Comparison of ENCODE assay signal across 7 cellular contexts in the genomic region with DNA sequence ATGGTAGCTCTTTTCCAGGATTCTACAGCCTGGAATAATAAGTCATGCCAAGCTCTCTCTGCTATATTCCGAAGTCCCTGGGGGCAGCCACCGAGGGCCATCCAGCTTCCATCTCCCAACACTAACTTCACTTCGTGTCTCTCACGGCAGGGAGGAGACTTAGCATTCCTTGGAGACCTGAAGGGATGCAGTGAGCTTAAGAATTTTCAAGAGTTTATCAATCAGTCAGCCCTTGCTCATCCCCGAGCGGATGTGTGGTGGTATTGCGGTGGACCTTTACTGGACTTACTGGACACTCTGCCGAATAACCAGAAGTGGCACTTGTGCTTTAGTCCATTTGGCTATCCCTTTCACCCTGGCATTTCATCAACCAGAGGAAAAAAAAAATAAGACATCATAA.
A peak's percentile ranks its signal among the peaks of the same experiment; 100 is the strongest.
DNase-seq lines count a peak whose midpoint lies in the region; FAIRE-seq and TF ChIP-seq lines count a peak whose summit lies in the region.
"Not testable (repeated sequence)": the region's sequence is repeated elsewhere in the genome, so short reads cannot be mapped to it uniquely, and the experiment has no call there.

No MANE protein-coding gene starts in this region.

- H4K91ac ChIP-seq in mesenchymal stem cell (ENCODE audit: low read length) = not testable (repeated sequence)

- DNase-seq in Caki2 (ENCODE audit: low read depth) (peak; percentile 72), HK-2 (ENCODE audit: unreplicated experiment) (peak; percentile 2), RCC 7860 (ENCODE audit: low spot score) (peak; percentile 61), astrocyte (ENCODE audit: low read depth) (peak; percentile 31), glomerular visceral epithelial cell (ENCODE audit: extremely low spot score) (peak; percentile 82), non-pigmented ciliary epithelial cell (ENCODE audit: low read depth) (peak; percentile 0)
- DNase-seq in mesenchymal stem cell = not testable (repeated sequence)

- WGBS in mesenchymal stem cell = 87% methylated on average over 5 of the region's 8 CpGs

- not testable (repeated sequence) for H2BK12ac ChIP-seq in mesenchymal stem cell (ENCODE audit: low read length in 2 of 2)

- not testable (repeated sequence) for H3K4me3 ChIP-seq in astrocyte (ENCODE audit: insufficient read depth, low read depth, low read length); mesenchymal stem cell (ENCODE audit: insufficient read depth in 1 of 2, low read depth in 1 of 2, low read length in 2 of 2)

- H3K27ac ChIP-seq in astrocyte (ENCODE audit: low read depth, low read length); mesenchymal stem cell (ENCODE audit: low read length, poor library complexity, severe bottlenecking): not testable (repeated sequence)

- not testable (repeated sequence) for H3K23ac ChIP-seq in mesenchymal stem cell (ENCODE audit: low read length in 2 of 2)

- not testable (repeated sequence) for H3K36me3 Mint-ChIP-seq in astrocyte (ENCODE audit: low read depth, unreplicated experiment)

- not testable (repeated sequence) for H3K4me1 Mint-ChIP-seq in astrocyte (ENCODE audit: low read depth, unreplicated experiment)

- H2BK5ac ChIP-seq in mesenchymal stem cell (ENCODE audit: low read depth, low read length, poor library complexity, severe bottlenecking) = not testable (repeated sequence)

- H3K4me3 Mint-ChIP-seq in astrocyte (ENCODE audit: unreplicated experiment) = not testable (repeated sequence)

- not testable (repeated sequence) for H3K27me3 ChIP-seq in astrocyte (ENCODE audit: insufficient read depth, low read length); mesenchymal stem cell (ENCODE audit: control insufficient read depth in 1 of 2, insufficient read depth in 1 of 2, low read length in 2 of 2)

- not testable (repeated sequence) for H3K9me3 ChIP-seq in astrocyte (ENCODE audit: insufficient read depth, low read depth, low read length); mesenchymal stem cell (ENCODE audit: control insufficient read depth, low read length)

- H3K79me2 ChIP-seq in astrocyte (ENCODE audit: insufficient read depth, low read length) = not testable (repeated sequence)

- H4K20me1 ChIP-seq in astrocyte (ENCODE audit: insufficient read depth, low read length) = not testable (repeated sequence)

- H3K4me1 ChIP-seq in astrocyte (ENCODE audit: insufficient read depth, low read length); mesenchymal stem cell (ENCODE audit: control insufficient read depth, insufficient read depth, low read depth, low read length): not testable (repeated sequence)

- TF ChIP-seq CTCF in astrocyte (IDR thresholded peaks at IDR 0.05; ENCODE audit: insufficient read depth, low read depth, low read length) = not testable (repeated sequence)

- in situ Hi-C loops in Caki2 (cut with HindIII; ENCODE audit: low pct_unique_long_range_greater_than_20kb, low sequenced_read_pairs) = not testable (repeated sequence)

- H3K9me3 Mint-ChIP-seq in astrocyte (ENCODE audit: unreplicated experiment) = not testable (repeated sequence)

- H3K9ac ChIP-seq in astrocyte (ENCODE audit: low read length); mesenchymal stem cell (ENCODE audit: low read length): not testable (repeated sequence)

- not testable (repeated sequence) for H2BK15ac ChIP-seq in mesenchymal stem cell (ENCODE audit: low read depth, poor library complexity, severe bottlenecking)

- H4K8ac ChIP-seq in mesenchymal stem cell (ENCODE audit: low read length) = not testable (repeated sequence)

- H3K4ac ChIP-seq in mesenchymal stem cell (ENCODE audit: low read depth in 1 of 2, low read length in 2 of 2) = not testable (repeated sequence)

- not testable (repeated sequence) for H3K79me1 ChIP-seq in mesenchymal stem cell (replicated peaks; ENCODE audit: low read length, poor library complexity, severe bottlenecking)

- H3K27me3 Mint-ChIP-seq in astrocyte (ENCODE audit: low read depth, unreplicated experiment) = not testable (repeated sequence)

- H2BK120ac ChIP-seq in mesenchymal stem cell (ENCODE audit: low read depth, low read length) = not testable (repeated sequence)

- H2AFZ ChIP-seq in astrocyte (ENCODE audit: low read depth, low read length); mesenchymal stem cell (ENCODE audit: low read depth, low read length): not testable (repeated sequence)

- H3K27ac Mint-ChIP-seq in astrocyte (ENCODE audit: unreplicated experiment) = not testable (repeated sequence)

- not testable (repeated sequence) for H2AK5ac ChIP-seq in mesenchymal stem cell (ENCODE audit: low read length, severe bottlenecking)

- FAIRE-seq in RCC 7860 (lab: Jason Lieb, UNC) = peak; percentile 68
- not testable (repeated sequence) for FAIRE-seq in astrocyte (lab: Jason Lieb, UNC)

- not testable (repeated sequence) for H3K18ac ChIP-seq in mesenchymal stem cell (ENCODE audit: low read depth in 1 of 2, low read length in 2 of 2)

- not testable (repeated sequence) for H3K4me2 ChIP-seq in astrocyte (ENCODE audit: low read length)
- H3K4me2 ChIP-seq in mesenchymal stem cell (ENCODE audit: low read length, poor library complexity, severe bottlenecking) = peak overlapping the region; percentile 43

- H3K14ac ChIP-seq in mesenchymal stem cell (ENCODE audit: low read length in 2 of 2) = not testable (repeated sequence)

- H3K36me3 ChIP-seq in astrocyte (ENCODE audit: insufficient read depth, low read length); mesenchymal stem cell (ENCODE audit: control insufficient read depth in 1 of 2, insufficient read depth in 2 of 2, low read depth in 1 of 2, low read length in 2 of 2): not testable (repeated sequence)
